In genomic region chr1:212430416-212430815, GRCh38 we compare ENCODE assay signal across 19 cellular contexts.
"Had no signal": no experiment of that assay in that cellular context is flagged by ENCODE, and none has a peak within 500 bp of the region (broad histone marks: within the 10 kb centered on the region; RNA-seq: fewer than 3 reads in every experiment).

No MANE protein-coding gene starts in this region.

- H3K9me3 ChIP-seq: neutrophil, tibial artery, vagina had no signal

- H3K27ac ChIP-seq: foreskin keratinocyte, neutrophil, tibial artery, vagina had no signal

- DNase-seq: activated B cell treated with CpG ODN at 0.5 μM for 24 hours; activated CD4-positive, alpha-beta T cell treated with anti-CD3 and anti-CD28 coated beads, Interleukin-2, amount 10 ng/mL, durations not matched to agents 24 days and 14 days; activated CD8-positive, alpha-beta memory T cell treated with anti-CD3 and anti-CD28 coated beads, Interleukin-2, amount 50 U/mL, for 48 hours; activated gamma-delta T cell; activated T-cell treated with anti-CD3 and anti-CD28 coated beads, Interleukin-2, amount 50 U/mL, for 72 hours; aorta; foreskin keratinocyte; glutamatergic neuron; kidney glomerular epithelial cell; left ventricle myocardium superior; naive thymus-derived CD8-positive, alpha-beta T cell; posterior cingulate gyrus; retina; stimulated activated CD4-positive, alpha-beta T cell treated with anti-CD3 and anti-CD28 coated beads, Interleukin-2, amount 100 ng/mL, for 48 hours; stimulated activated naive B cell treated with anti-CD40 and anti-IgM and Interleukin-4, amounts not matched to agents 10 μg/mL and 1 μg/mL and 100 μg/mL, for 72 hours; T-helper 2 cell; tibial artery had no signal

- H3K4me3 ChIP-seq: tibial artery, vagina had no signal

- H3K27me3 ChIP-seq: foreskin keratinocyte, tibial artery, vagina had no signal

- H3K36me3 ChIP-seq: neutrophil, tibial artery, vagina had no signal
